Comparison of ENCODE assay signal across 28 cellular contexts in genomic region chr1:58465176-58465575, GRCh38.
"Had no signal": no experiment of that assay in that cellular context is flagged by ENCODE, and none has a peak within 500 bp of the region (broad histone marks: within the 10 kb centered on the region; RNA-seq: fewer than 3 reads in every experiment).

No MANE protein-coding gene starts in this region.

- H3K27me3 ChIP-seq: colonic mucosa, dorsolateral prefrontal cortex, esophagus squamous epithelium, foreskin keratinocyte, gastrocnemius medialis, gastroesophageal sphincter, heart left ventricle, heart right ventricle had no signal

- H3K36me3 ChIP-seq: colonic mucosa, gastrocnemius medialis, heart right ventricle had no signal

- H3K9me3 ChIP-seq: colonic mucosa, esophagus squamous epithelium, gastrocnemius medialis, gastroesophageal sphincter, heart left ventricle, heart right ventricle had no signal

- H3K4me3 Mint-ChIP-seq: dendritic cell treated with granulocyte-macrophage colony-stimulating factor and Interleukin-4, amounts not matched to agents 40 ng/mL and 50 ng/mL, for 4 days; effector memory CD8-positive, alpha-beta T cell; endodermal cell had no signal

- H3K4me3 ChIP-seq: colonic mucosa, coronary artery, dorsolateral prefrontal cortex, esophagus squamous epithelium, gastrocnemius medialis, gastroesophageal sphincter, heart left ventricle, heart right ventricle had no signal

- H3K27ac Mint-ChIP-seq: dendritic cell treated with granulocyte-macrophage colony-stimulating factor and Interleukin-4, amounts not matched to agents 40 ng/mL and 50 ng/mL, for 4 days; effector memory CD8-positive, alpha-beta T cell; endodermal cell had no signal

- H3K4me1 ChIP-seq: colonic mucosa, esophagus squamous epithelium, foreskin keratinocyte, gastroesophageal sphincter had no signal

- H3K27ac ChIP-seq: colonic mucosa, coronary artery, dorsolateral prefrontal cortex, epithelial cell of prostate, esophagus squamous epithelium, foreskin keratinocyte, gastrocnemius medialis, gastroesophageal sphincter, heart left ventricle, heart right ventricle had no signal

- FAIRE-seq: colon, endometrium, endothelial cell of umbilical vein, frontal cortex had no signal

- H3K9me3 Mint-ChIP-seq: dendritic cell treated with granulocyte-macrophage colony-stimulating factor and Interleukin-4, amounts not matched to agents 40 ng/mL and 50 ng/mL, for 4 days; effector memory CD8-positive, alpha-beta T cell; endodermal cell had no signal

- DNase-seq: colonic mucosa; cortex of kidney; dermis blood vessel endothelial cell; dorsolateral prefrontal cortex; effector CD4-positive, alpha-beta T cell; effector CD8-positive, alpha-beta T cell; effector memory CD4-positive, alpha-beta T cell; effector memory CD8-positive, alpha-beta T cell; endodermal cell; erythroblast; esophagus squamous epithelium; foreskin fibroblast; foreskin keratinocyte; foreskin melanocyte; gastrocnemius medialis; glutamatergic neuron; head of caudate nucleus; heart left ventricle; heart right ventricle had no signal

- ATAC-seq: effector memory CD8-positive, alpha-beta T cell; esophagus mucosa; gastrocnemius medialis; gastroesophageal sphincter; heart left ventricle; heart right ventricle had no signal
